Comparison of ENCODE assay signal across 12 cellular contexts in the genomic region with DNA sequence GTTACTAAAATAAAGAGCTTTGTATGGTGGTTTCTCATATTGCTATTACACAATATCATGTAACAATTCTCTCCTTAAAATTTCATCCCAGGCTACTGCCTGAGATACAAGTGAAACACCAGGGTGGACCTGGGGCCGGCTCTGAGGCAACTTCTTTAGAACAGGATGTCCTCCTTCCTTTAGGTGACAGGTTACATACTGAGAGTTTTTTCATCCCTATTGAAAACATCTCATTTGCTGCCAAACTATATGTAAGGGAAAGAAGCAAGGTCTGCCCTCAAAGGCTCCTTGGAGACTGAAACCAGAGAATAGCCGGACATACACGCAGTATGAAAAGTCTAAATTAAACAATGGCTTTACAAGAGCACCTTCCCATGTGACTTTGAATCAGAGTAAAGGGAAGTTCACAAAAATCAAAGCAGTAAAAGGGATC.
DNase-seq lines count a peak whose midpoint lies in the region; TF ChIP-seq lines count a peak whose summit lies in the region.
"Had no signal": no experiment of that assay in that cellular context is flagged by ENCODE, and none has a peak within 500 bp of the region (broad histone marks: within the 10 kb centered on the region; RNA-seq: fewer than 3 reads in every experiment).

No MANE protein-coding gene starts in this region.

- H3K4me1 ChIP-seq in GM23248 (ENCODE audit: insufficient read depth): peaks cover 49% of the 10 kb centered on the region

- H3K4me3 ChIP-seq in GM23248: no peak overlapping the region
- H3K4me3 ChIP-seq in fibroblast of villous mesenchyme (ENCODE audit: low read depth, low read length): no peak overlapping the region
- no peak overlapping the region for H3K4me3 ChIP-seq in brain microvascular endothelial cell (ENCODE audit: low read depth, low read length)

- no peak for DNase-seq in GM23248
- peak; percentile 87 for DNase-seq in SK-MEL-5 (ENCODE audit: low read depth, low spot score)
- DNase-seq in fibroblast of villous mesenchyme (ENCODE audit: low read depth): peak; percentile 27
- DNase-seq in pons (ENCODE audit: low spot score): peak; percentile 26
- no peak for DNase-seq in epidermal melanocyte (ENCODE audit: insufficient read length, low spot score)
- no peak for DNase-seq in T-helper 9 cell
- no peak for DNase-seq in brain microvascular endothelial cell
- DNase-seq in NCI-H524 treated with DMSO at 0.1 percent for 48 hours (lab: John Stamatoyannopoulos, UW): no peak
- DNase-seq: activated CD4-positive, alpha-beta T cell treated with anti-CD3 and anti-CD28 coated beads, Interleukin-2, amount 50 U/mL, for 1 hour; CD4-positive, alpha-beta T cell; cortex of kidney; GOT3 had no signal

- no peaks in the 10 kb centered on the region for H3K79me2 ChIP-seq in GM23248 (ENCODE audit: insufficient read depth)

- H3K36me3 ChIP-seq in GM23248 (ENCODE audit: low read depth) (no peaks in the 10 kb centered on the region), brain microvascular endothelial cell (replicated peaks) (no peaks in the 10 kb centered on the region)

- H3K9me3 ChIP-seq in GM23248 (ENCODE audit: low read depth): no peaks in the 10 kb centered on the region

- H3K4me2 ChIP-seq in GM23248 (ENCODE audit: unreplicated experiment): peak overlapping the region; percentile 8

- peaks cover 23% of the 10 kb centered on the region; the same call in 1 of the 2 replicates for H3F3A ChIP-seq in GM23248 (ENCODE audit: insufficient read depth)

- H3K27ac ChIP-seq in GM23248 (no peak overlapping the region), brain microvascular endothelial cell (no peak overlapping the region)

- no peaks in the 10 kb centered on the region for H3K9me2 ChIP-seq in GM23248 (ENCODE audit: insufficient read depth)

- H3K27me3 ChIP-seq in GM23248 (replicated peaks; ENCODE audit: insufficient read depth): no peaks in the 10 kb centered on the region
- no peaks in the 10 kb centered on the region for H3K27me3 ChIP-seq in brain microvascular endothelial cell (replicated peaks)

- 90 to 97% methylated on average over 3 of the region's 3 CpGs for WGBS in GM23248 (ENCODE audit: low coverage in 1 of 2, low lambda C conversion rate in 2 of 2, missing lambda C conversion rate in 2 of 2), 2 experiments

- in situ Hi-C loops in GM23248 (cut with MboI) (no loop called here), SK-MEL-5 (cut with HindIII; ENCODE audit: low pct_unique_long_range_greater_than_20kb, low sequenced_read_pairs) (no loop called here), brain microvascular endothelial cell (cut with HindIII; ENCODE audit: low pct_ligation_motif_present, low sequenced_read_pairs) (no loop called here)

- no peaks in the 10 kb centered on the region for H4K20me1 ChIP-seq in GM23248 (ENCODE audit: insufficient read depth)

- no peak overlapping the region for H3K9ac ChIP-seq in GM23248

- no peak for TF ChIP-seq CTCF in fibroblast of villous mesenchyme (IDR thresholded peaks at IDR 0.05; ENCODE audit: insufficient read depth, low read depth, low read length)
- TF ChIP-seq CTCF in brain microvascular endothelial cell (IDR thresholded peaks at IDR 0.05; ENCODE audit: low read depth, low read length, missing control alignments): no peak

- no peak overlapping the region for H2AFZ ChIP-seq in GM23248

Comparison
In these comparisons a context has a peak if more than half of its experiments do, and no peak if none do; other contexts are left out.
1. DNase-seq: peak in SK-MEL-5 (single experiment), fibroblast of villous mesenchyme (single experiment) and pons (single experiment); none in GM23248 (single experiment), epidermal melanocyte (single experiment), T-helper 9 cell (single experiment), brain microvascular endothelial cell (single experiment) and NCI-H524 treated with DMSO at 0.1 percent for 48 hours (single experiment).